17 cellular contexts compared by ENCODE assay signal in genomic region chr5:154999865-155000264, GRCh38. TPM values are rescaled to one million over a fixed set of nuclear protein-coding genes. Genes with fewer than 3 reads are reported as not detected.
A peak's percentile ranks its signal among the peaks of the same experiment; 100 is the strongest.
DNase-seq lines count a peak whose midpoint lies in the region; ATAC-seq, FAIRE-seq and TF ChIP-seq lines count a peak whose summit lies in the region.
"Had no signal": no experiment of that assay in that cellular context is flagged by ENCODE, and none has a peak within 500 bp of the region (broad histone marks: within the 10 kb centered on the region; RNA-seq: fewer than 3 reads in every experiment).

No MANE protein-coding gene starts in this region.

- no peak for DNase-seq in GM12878 (ENCODE audit: low read depth, low spot score)
- no peak for DNase-seq in AML-193 (lab: John Stamatoyannopoulos, UW)
- no peak for DNase-seq in HuH-7.5 (ENCODE audit: low spot score)
- DNase-seq in activated gamma-delta T cell treated with Interleukin-2 at 50 U/mL for 16 hours = no peak
- DNase-seq: GF-D8, GOT3, KG1, NCI-H1436 treated with DMSO at 0.1 percent for 48 hours, NCI-H2029 treated with DMSO at 0.1 percent for 48 hours, NCI-H774, PC-3 had no signal

- no peaks in the 10 kb centered on the region; the same call in 2 of the 3 replicates for H3K9me3 ChIP-seq in GM12878 (replicated peaks; ENCODE audit: control insufficient read depth, insufficient read depth, low read length)
- H3K9me3 ChIP-seq: A549 had no signal

- no peak overlapping the region for H3K4me2 ChIP-seq in GM12878 (ENCODE audit: control insufficient read depth, insufficient read depth)
- H3K4me2 ChIP-seq: A549 had no signal

- POLR2A ChIA-PET in GM12878 (lab: Charles Lee) = no interaction called here

- H4K20me1 ChIP-seq in GM12878 (ENCODE audit: control insufficient read depth, insufficient read depth) = no peaks in the 10 kb centered on the region

- H3K79me2 ChIP-seq in GM12878 (ENCODE audit: control insufficient read depth, insufficient read depth, low read length) = no peaks in the 10 kb centered on the region

- ATAC-seq in GM18511 (IDR thresholded peaks at IDR 0.05; ENCODE audit: unreplicated experiment) (peak; percentile 48), GM21390 (IDR thresholded peaks at IDR 0.05; ENCODE audit: unreplicated experiment) (peak; percentile 57), HG02884 (IDR thresholded peaks at IDR 0.05; ENCODE audit: unreplicated experiment) (peak; percentile 77), GM12878 (peak; percentile 36; the same call in 1 of the 3 replicates)
- ATAC-seq: A549, PC-3 had no signal

- TF ChIP-seq EP300 in GM12878 (IDR thresholded peaks at IDR 0.05; ENCODE audit: borderline replicate concordance in 1 of 2, control insufficient read depth in 1 of 2, low read depth in 2 of 2, low read length in 2 of 2) = no peak

- no peak overlapping the region for H3K4me3 ChIP-seq in GM12878
- H3K4me3 ChIP-seq: A549 had no signal

- no peak for FAIRE-seq in GM12878 (lab: Jason Lieb, UNC)
- FAIRE-seq: A549 had no signal

- no peak overlapping the region for H3K9ac ChIP-seq in GM12878 (ENCODE audit: control insufficient read depth, insufficient read depth, low read length)

- intact Hi-C loops in GM12878 (cut with micrococcal nuclease; ENCODE audit: unreplicated experiment) = loop anchor here (5.0 kb wide), 1 partner anchor 348 kb away; no protein-coding TSS in a partner anchor

- TF ChIP-seq CTCF in GM12878 (IDR thresholded peaks at IDR 0.05 in 2 of 3, conservative IDR thresholded peaks at IDR 0.05 in 1 of 3; ENCODE audit: control insufficient read depth in 2 of 3, extremely low read depth in 1 of 3, insufficient read depth in 1 of 3, low read depth in 3 of 3, low read length in 3 of 3) = no peak

- no peaks in the 10 kb centered on the region for H3K36me3 ChIP-seq in GM12878 (ENCODE audit: control insufficient read depth in 2 of 2, insufficient read depth in 2 of 2, low read length in 1 of 2)

- no peak for TF ChIP-seq POLR2A in GM12878 (IDR thresholded peaks at IDR 0.05; ENCODE audit: low read depth, low read length)

- H3K4me1 ChIP-seq in GM12878 (ENCODE audit: control insufficient read depth, insufficient read depth, low read length) = no peaks in the 10 kb centered on the region
- H3K4me1 ChIP-seq: A549 had no signal

- in situ Hi-C loops in GM12878 (cut with MboI) = no loop called here

- SMC1A ChIA-PET in GM12878 (lab: Charles Lee; ENCODE audit: uncharacterized antibody, unreplicated experiment) = no interaction called here

- TF ChIP-seq RAD21 in GM12878 (IDR thresholded peaks at IDR 0.05; ENCODE audit: insufficient read depth, low read depth, low read length) = no peak

- 8% methylated on average over 5 of the region's 5 CpGs for WGBS in GM12878 (ENCODE audit: insufficient coverage, insufficient replicate concordance, low lambda C conversion rate, missing lambda C conversion rate)

- RAD21 ChIA-PET in GM12878 (lab: Charles Lee; ENCODE audit: unreplicated experiment) = no interaction called here

- no peak overlapping the region for H3K27ac ChIP-seq in GM12878 (ENCODE audit: control insufficient read depth, insufficient read depth)
- H3K27ac ChIP-seq: A549, C4-2B, RWPE1 had no signal

- H3K27me3 ChIP-seq in GM12878 (replicated peaks in 1 of 2; ENCODE audit: control insufficient read depth in 2 of 2, insufficient read depth in 2 of 2, low read length in 1 of 2) = no peaks in the 10 kb centered on the region

- no peak overlapping the region for H2AFZ ChIP-seq in GM12878 (ENCODE audit: control insufficient read depth, low read depth, low read length)

- no TSS peak for BruUV-seq in GM12878 (replicated peaks; lab: Mats Ljungman, UMichigan)

- CTCF ChIA-PET in GM12878 (lab: Yijun Ruan, JAX) = no interaction called here

TF ChIP-seq in GM12878, 131 proteins besides CTCF, POLR2A, EP300 and RAD21 (continues in another document):
- no peak for TF ChIP-seq TCF3 (IDR thresholded peaks at IDR 0.05; ENCODE audit: borderline replicate concordance, insufficient read depth, low read depth, low read length)
- no peak for TF ChIP-seq TCF12 (IDR thresholded peaks at IDR 0.05; ENCODE audit: low read depth, low read length)
- TF ChIP-seq CUX1 (IDR thresholded peaks at IDR 0.05; ENCODE audit: insufficient replicate concordance, low read depth, low read length) = no peak

RNA-seq across cellular contexts. Expression of gene KIF4B, which starts 13.7 kb away (rescaled TPM):
- total RNA-seq in GM12878 (2013; cell fraction: nucleolus; rRNA removed) = 0.22 and 0.42 TPM in 2 replicates
- total RNA-seq in GM12878 (2014; rRNA removed) = 0.05 TPM in 1 of 2 replicates, not detected in the other
- total RNA-seq in GM12878 (2014; rRNA removed; fragmentation: Illumina TruSeq; extraction: Trizol) = not detected in 2 replicates
- 0.05 TPM in 1 of 2 replicates, not detected in the other for total RNA-seq in GM12878 (2021)
- not detected for polyA plus RNA-seq in GM12878 (2011; ENCODE audit: low read depth)
- polyA plus RNA-seq in GM12878 (2011; rRNA removed) = 0.05 and 0.07 TPM in 2 replicates
- 0.01 TPM in 1 of 2 replicates, not detected in the other for polyA plus RNA-seq in GM12878 (2011; cell fraction: cytosol; rRNA removed)
- 0.04 TPM in 1 of 2 replicates, not detected in the other for polyA plus RNA-seq in GM12878 (2011; cell fraction: nucleus; rRNA removed)
- 0.04 TPM in 1 of 2 replicates, not detected in the other for polyA plus RNA-seq in GM12878 (2012)
- polyA plus RNA-seq in GM12878 (2014; fragmentation: Illumina TruSeq; extraction: Trizol) = 0.03 and 0.06 TPM in 2 replicates
- polyA plus RNA-seq in GM12878 (2014; fragmentation: Nextera tagmentation; extraction: Ambion mirVana) = under 1 TPM in 1 of 2 experiments, not detected in 1; 0.02 TPM
- polyA plus RNA-seq in GM12878 (2014; rRNA removed) = 0.03 TPM in 1 of 2 replicates, not detected in the other
- polyA plus RNA-seq in GM12878 (2016; fragmentation: Nextera tagmentation; extraction: Ambion mirVana) = under 1 TPM; 0.08 to 0.20 TPM
- polyA minus RNA-seq in GM12878 (2011; rRNA and poly(A)+ RNA removed) = 0.10 TPM in 1 of 2 replicates, not detected in the other
- polyA minus RNA-seq in GM12878 (2011; cell fraction: cytosol; rRNA and poly(A)+ RNA removed) = not detected in 2 replicates
- polyA minus RNA-seq in GM12878 (2011; cell fraction: nucleus; rRNA and poly(A)+ RNA removed) = not detected in 2 replicates
- total RNA-seq: PC-3 had no signal

RNA-seq across cellular contexts. Expression of gene MRPL22, which starts 59.0 kb away (rescaled TPM):
- total RNA-seq in GM12878 (2013; cell fraction: nucleolus; rRNA removed) = 23.0 and 23.4 TPM in 2 replicates
- total RNA-seq in GM12878 (2014; rRNA removed) (36.0 and 39.6 TPM in 2 replicates), GM12878 (2014; rRNA removed; fragmentation: Illumina TruSeq; extraction: Trizol) (29.7 and 32.3 TPM in 2 replicates), GM12878 (2021) (68.8 and 70.4 TPM in 2 replicates)
- polyA plus RNA-seq in GM12878 (2011; ENCODE audit: low read depth) = 86.6 TPM
- polyA plus RNA-seq in GM12878 (2011; rRNA removed) (85.4 and 91.9 TPM in 2 replicates), GM12878 (2014; fragmentation: Illumina TruSeq; extraction: Trizol) (61.8 and 72.9 TPM in 2 replicates), GM12878 (2014; fragmentation: Nextera tagmentation; extraction: Ambion mirVana) (100 to 1,000 TPM; 279 to 318 TPM), GM12878 (2014; rRNA removed) (92.5 and 94.8 TPM in 2 replicates), GM12878 (2016; fragmentation: Nextera tagmentation; extraction: Ambion mirVana) (100 to 1,000 TPM; 208 to 234 TPM)
- polyA plus RNA-seq in GM12878 (2011; cell fraction: cytosol; rRNA removed) = 69.6 and 81.9 TPM in 2 replicates
- 24.6 and 28.3 TPM in 2 replicates for polyA plus RNA-seq in GM12878 (2011; cell fraction: nucleus; rRNA removed)
- polyA plus RNA-seq in GM12878 (2012) = 53.4 and 53.8 TPM in 2 replicates
- 60.4 and 61.2 TPM in 2 replicates for polyA minus RNA-seq in GM12878 (2011; rRNA and poly(A)+ RNA removed)
- 17.2 and 19.0 TPM in 2 replicates for polyA minus RNA-seq in GM12878 (2011; cell fraction: cytosol; rRNA and poly(A)+ RNA removed)
- polyA minus RNA-seq in GM12878 (2011; cell fraction: nucleus; rRNA and poly(A)+ RNA removed) = 2.5 and 5.8 TPM in 2 replicates
